In the genomic region with DNA sequence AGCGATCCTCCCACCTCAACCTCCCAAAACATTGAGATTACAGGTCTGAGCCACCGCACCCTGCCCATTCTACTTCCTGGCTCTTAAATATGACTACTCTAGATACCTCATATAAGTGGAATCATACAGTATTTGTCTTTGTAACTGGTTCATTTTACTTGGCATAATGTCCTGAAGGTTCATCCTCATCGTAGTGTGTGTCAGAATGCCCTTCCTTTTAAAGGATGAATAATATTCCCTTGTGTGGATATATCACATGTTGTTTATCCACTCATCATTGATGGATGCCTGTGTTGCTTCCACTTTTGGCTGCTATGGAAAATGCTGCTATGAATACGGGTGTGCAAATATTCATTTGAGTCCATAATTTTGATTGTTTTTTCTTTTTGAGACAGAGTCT, we compare ENCODE assay signal across 30 cellular contexts. TPM values are rescaled to one million over a fixed set of nuclear protein-coding genes. Genes with fewer than 3 reads are reported as not detected.
"Had no signal": no experiment of that assay in that cellular context is flagged by ENCODE, and none has a peak within 500 bp of the region (broad histone marks: within the 10 kb centered on the region; RNA-seq: fewer than 3 reads in every experiment).

No MANE protein-coding gene starts in this region.

- H3K9me3 ChIP-seq: adrenal gland, MG63, Peyer's patch, SJSA1, SK-N-SH had no signal

- H3K36me3 ChIP-seq: adrenal gland, brain microvascular endothelial cell, MG63, Peyer's patch, SJSA1 had no signal

- ATAC-seq: activated naive CD4-positive, alpha-beta T cell treated with anti-CD3 and anti-CD28 coated beads, Interleukin-2, amount 50 U/mL, for 72 hours; PC-3 had no signal

- H3K4me1 ChIP-seq: SJSA1 had no signal

- H3K27ac ChIP-seq: adrenal gland, brain microvascular endothelial cell, Peyer's patch, SJSA1 had no signal

- H3K27me3 Mint-ChIP-seq: activated CD8-positive, alpha-beta T cell treated with anti-CD3 and anti-CD28 coated beads for 36 hours had no signal

- H3K27me3 ChIP-seq: adrenal gland, brain microvascular endothelial cell, MG63, Peyer's patch, SJSA1 had no signal

- H3K4me3 ChIP-seq: adrenal gland, MG63, Peyer's patch, SJSA1 had no signal

- H3K36me3 Mint-ChIP-seq: activated naive CD4-positive, alpha-beta T cell treated with anti-CD3 and anti-CD28 coated beads, Interleukin-2, amount 50 U/mL, for 72 hours had no signal

- DNase-seq: activated CD4-positive, alpha-beta T cell treated with anti-CD3 and anti-CD28 coated beads, Interleukin-2, amount 10 ng/mL, durations not matched to agents 24 days and 14 days; activated CD4-positive, alpha-beta T cell treated with anti-CD3 and anti-CD28 coated beads, Interleukin-2, amount 50 U/mL, for 4 hours; activated gamma-delta T cell treated with Interleukin-2 at 50 U/mL for 16 hours; activated naive CD4-positive, alpha-beta T cell treated with anti-CD3 and anti-CD28 coated beads for 36 hours; activated T-cell treated with anti-CD3 and anti-CD28 coated beads, Interleukin-2, amount 50 U/mL, for 4 hours; adrenal gland; brain microvascular endothelial cell; KG1; MG63; NCI-H1048; NCI-H1105 treated with DMSO at 0.1 percent for 48 hours; NCI-H1436; NCI-H1694; NCI-H1930; NCI-H2081 treated with DMSO at 0.1 percent for 48 hours; NCI-H226; NCI-H446 treated with DMSO at 0.1 percent for 48 hours; NCI-H524; NCI-H69; NCI-H82; PC-3; SHP77 treated with DMSO at 0.1 percent for 48 hours; SK-N-SH had no signal

- H3K9ac ChIP-seq: SK-N-SH had no signal

- H3K9me3 Mint-ChIP-seq: activated CD4-positive, alpha-beta T cell treated with anti-CD3 and anti-CD28 coated beads, Interleukin-2, amount 10 ng/mL, durations not matched to agents 24 days and 14 days; activated CD8-positive, alpha-beta T cell treated with anti-CD3 and anti-CD28 coated beads for 36 hours; activated naive CD4-positive, alpha-beta T cell treated with anti-CD3 and anti-CD28 coated beads for 36 hours; activated naive CD4-positive, alpha-beta T cell treated with anti-CD3 and anti-CD28 coated beads, Interleukin-2, amount 50 U/mL, for 72 hours; activated T-cell treated with anti-CD3 and anti-CD28 coated beads, Interleukin-2, amount 50 U/mL, for 4 hours; activated T-helper 1 cell treated with anti-CD3 and anti-CD28 coated beads, Interleukin-12 subunit alpha, Interleukin-12 subunit beta, Interleukin-2, Interleukin-4 antibody, amounts not matched to agents 30 ng/mL and 10 ng/mL and 1 ng/mL, durations not matched to agents 14 hours and 24 hours and 36 hours; T-helper 1 cell treated with Interleukin-12 subunit alpha and Interleukin-12 subunit beta and Interleukin-4 antibody, amounts not matched to agents 30 μg/mL and 1 μg/mL, for 36 hours; T-helper 2 cell treated with Interferon-gamma antibody and Interleukin-4, amounts not matched to agents 5 μg/mL and 100 μg/mL, for 36 hours had no signal

- H3K27ac Mint-ChIP-seq: activated CD4-positive, alpha-beta T cell treated with anti-CD3 and anti-CD28 coated beads, Interleukin-2, amount 10 ng/mL, durations not matched to agents 24 days and 14 days; activated CD8-positive, alpha-beta T cell treated with anti-CD3 and anti-CD28 coated beads for 36 hours; activated naive CD4-positive, alpha-beta T cell treated with anti-CD3 and anti-CD28 coated beads for 36 hours; activated T-helper 1 cell treated with anti-CD3 and anti-CD28 coated beads, Interleukin-12 subunit alpha, Interleukin-12 subunit beta, Interleukin-2, Interleukin-4 antibody, amounts not matched to agents 30 ng/mL and 10 ng/mL and 1 ng/mL, durations not matched to agents 14 hours and 24 hours and 36 hours; T-helper 1 cell treated with Interleukin-12 subunit alpha and Interleukin-12 subunit beta and Interleukin-4 antibody, amounts not matched to agents 30 μg/mL and 1 μg/mL, for 36 hours; T-helper 2 cell treated with Interferon-gamma antibody and Interleukin-4, amounts not matched to agents 5 μg/mL and 100 μg/mL, for 36 hours had no signal

- H3K4me2 ChIP-seq: SK-N-SH had no signal

- H3K4me3 Mint-ChIP-seq: activated CD4-positive, alpha-beta T cell treated with anti-CD3 and anti-CD28 coated beads, Interleukin-2, amount 10 ng/mL, durations not matched to agents 24 days and 14 days; activated CD8-positive, alpha-beta T cell treated with anti-CD3 and anti-CD28 coated beads for 36 hours; activated naive CD4-positive, alpha-beta T cell treated with anti-CD3 and anti-CD28 coated beads for 36 hours; activated T-cell treated with anti-CD3 and anti-CD28 coated beads, Interleukin-2, amount 50 U/mL, for 4 hours; activated T-helper 1 cell treated with anti-CD3 and anti-CD28 coated beads, Interleukin-12 subunit alpha, Interleukin-12 subunit beta, Interleukin-2, Interleukin-4 antibody, amounts not matched to agents 30 ng/mL and 10 ng/mL and 1 ng/mL, durations not matched to agents 14 hours and 24 hours and 36 hours; T-helper 1 cell treated with Interleukin-12 subunit alpha and Interleukin-12 subunit beta and Interleukin-4 antibody, amounts not matched to agents 30 μg/mL and 1 μg/mL, for 36 hours; T-helper 2 cell treated with Interferon-gamma antibody and Interleukin-4, amounts not matched to agents 5 μg/mL and 100 μg/mL, for 36 hours had no signal

RNA-seq across cellular contexts. Expression of gene CETP, which starts 5.7 kb away (rescaled TPM):
- total RNA-seq: activated CD4-positive, alpha-beta T cell treated with anti-CD3 and anti-CD28 coated beads, Interleukin-2, amount 10 ng/mL, durations not matched to agents 24 days and 14 days; activated CD8-positive, alpha-beta T cell treated with anti-CD3 and anti-CD28 coated beads for 36 hours; activated naive CD4-positive, alpha-beta T cell treated with anti-CD3 and anti-CD28 coated beads for 36 hours; activated naive CD4-positive, alpha-beta T cell treated with anti-CD3 and anti-CD28 coated beads, Interleukin-2, amount 50 U/mL, for 72 hours; PC-3 had no signal
- polyA plus RNA-seq: SK-N-SH had no signal
